In the genomic region with DNA sequence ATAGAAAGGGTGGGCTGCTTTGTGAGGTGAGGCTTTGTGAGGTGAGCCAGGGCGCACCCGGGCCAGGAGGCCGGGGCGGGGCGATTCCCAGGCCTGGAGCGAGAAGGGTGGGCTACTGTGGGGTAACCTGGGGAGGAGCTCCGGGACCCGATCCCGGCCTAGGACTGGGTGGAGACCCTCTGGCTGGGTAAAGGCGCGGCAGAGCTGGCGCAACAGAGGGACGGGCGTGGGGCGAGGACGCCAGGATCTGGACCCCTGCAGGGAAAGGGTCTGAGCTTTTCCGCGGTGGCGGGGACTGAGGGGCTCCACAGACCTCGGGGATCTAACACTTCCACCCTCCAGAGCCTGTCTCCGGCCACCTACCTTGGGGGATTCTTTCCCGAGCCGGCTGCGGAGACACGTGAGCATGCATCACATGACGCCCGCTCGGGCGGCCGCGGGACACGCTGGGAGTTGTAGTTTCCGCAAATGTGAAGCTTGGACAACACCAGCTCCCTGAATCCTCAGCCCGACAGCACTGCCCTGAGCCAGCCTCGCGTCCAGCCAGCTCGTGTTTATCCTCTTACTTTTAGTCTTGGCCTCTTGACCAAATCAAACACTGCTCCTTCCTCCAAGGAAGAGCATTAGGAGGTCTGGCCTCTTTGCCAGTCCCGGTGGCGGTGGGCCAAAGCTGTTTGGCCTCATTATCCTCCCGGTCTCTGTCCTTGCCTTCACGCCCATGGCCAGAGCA, we compare ENCODE assay signal across 8 cellular contexts.
DNase-seq lines count a peak whose midpoint lies in the region; ATAC-seq and TF ChIP-seq lines count a peak whose summit lies in the region.

TSS of gene SLC38A7 (minus strand) at position 417 of the 730 bp plus-strand sequence. CDS start 4,644 bp downstream, outside the sequence.

- in situ Hi-C loops in GM13976 (cut with MboI; ENCODE audit: low sequenced_read_pairs, unreplicated experiment), result no loop called here

- peak; percentile 99 for ATAC-seq in HG02610 (IDR thresholded peaks at IDR 0.05; ENCODE audit: unreplicated experiment)

- DNase-seq in GM13976 (ENCODE audit: low spot score) (peak; percentile 95), NCI-H1092 treated with DMSO at 0.1 percent for 48 hours (lab: John Stamatoyannopoulos, UW) (peak; percentile 40), T-helper 9 cell (peak; percentile 56), astrocyte of the hippocampus (ENCODE audit: low read depth, low spot score) (peak; percentile 94), hippocampal formation (lab: John Stamatoyannopoulos, UW) (peak; percentile 74 to 86), retina (peak; percentile 92), NCI-H128 (lab: John Stamatoyannopoulos, UW; ENCODE audit: unreplicated experiment) (no peak)

- no peak for TF ChIP-seq CTCF in GM13976 (IDR thresholded peaks at IDR 0.05; ENCODE audit: borderline replicate concordance, control extremely low read depth, extremely low read depth, insufficient read depth, missing control alignments)
